Comparison of ENCODE assay signal across 8 cellular contexts in the genomic region with DNA sequence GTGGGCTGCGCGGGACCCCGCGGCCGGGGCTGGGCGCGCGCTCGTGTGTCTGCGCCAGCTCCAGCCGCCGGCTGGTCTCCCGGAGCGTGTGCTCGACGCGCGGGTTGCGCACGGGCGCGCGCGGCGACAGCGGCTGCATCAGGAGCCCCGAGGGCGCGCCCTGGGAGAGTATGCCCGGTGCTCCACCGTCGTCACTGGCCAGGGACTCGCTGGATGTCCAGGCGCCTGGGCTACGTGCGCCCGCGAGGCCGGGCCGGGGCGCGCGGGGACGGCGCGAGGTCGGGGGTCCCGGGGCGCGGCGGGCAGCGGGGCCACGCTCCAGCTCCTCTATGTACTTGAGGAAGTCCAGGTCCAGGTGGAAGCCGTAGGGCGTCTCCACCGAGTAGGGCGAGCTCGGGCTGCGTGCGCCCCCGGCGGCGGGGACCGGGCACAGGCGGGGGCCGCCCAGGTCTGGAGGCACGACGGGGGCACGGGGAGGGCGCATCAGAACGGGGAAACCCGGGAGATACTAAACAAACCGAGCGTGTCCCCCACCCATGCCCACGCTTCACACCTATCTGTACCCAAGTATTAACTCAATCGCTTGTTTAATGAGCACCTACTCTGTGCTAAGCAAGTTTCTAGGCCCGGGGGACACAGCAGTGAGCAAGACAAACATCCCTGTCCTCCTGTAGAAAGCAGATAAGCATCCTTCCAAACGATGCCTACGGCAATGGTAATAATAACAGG. TPM values are rescaled to one million over a fixed set of nuclear protein-coding genes. Genes with fewer than 3 reads are reported as not detected.
DNase-seq lines count a peak whose midpoint lies in the region; ATAC-seq and TF ChIP-seq lines count a peak whose summit lies in the region.

No MANE protein-coding gene starts in this region.

- H3K27me3 Mint-ChIP-seq in glutamatergic neuron (ENCODE audit: unreplicated experiment), result peaks cover 7% of the 10 kb centered on the region

- H3K27me3 ChIP-seq in WERI-Rb-1 (ENCODE audit: insufficient read depth, low read depth, severe bottlenecking) (peaks cover 24% of the 10 kb centered on the region), thoracic aorta (replicated peaks; ENCODE audit: insufficient read depth) (peaks cover 10% of the 10 kb centered on the region)

- H3K27ac Mint-ChIP-seq in glutamatergic neuron (ENCODE audit: unreplicated experiment), result peak overlapping the region; percentile 33

- no peak for ATAC-seq in thoracic aorta (ENCODE audit: insufficient number of reproducible peaks, low FRiP score, low read depth)
- no peak for ATAC-seq in GM21619 (IDR thresholded peaks at IDR 0.05; ENCODE audit: unreplicated experiment)
- ATAC-seq in left ventricle myocardium superior, result no peak

- H3K4me3 ChIP-seq in WERI-Rb-1 (ENCODE audit: low read depth, low read length) (peak overlapping the region; percentile 21), thoracic aorta (peak overlapping the region; percentile 17)

- H3K4me3 Mint-ChIP-seq in glutamatergic neuron (ENCODE audit: unreplicated experiment), result peak overlapping the region; percentile 67

- intact Hi-C loops in left ventricle myocardium superior (cut with micrococcal nuclease), result no loop called here

- H3K36me3 ChIP-seq in WERI-Rb-1 (no peaks in the 10 kb centered on the region), thoracic aorta (no peaks in the 10 kb centered on the region)

- H3K4me1 Mint-ChIP-seq in glutamatergic neuron (ENCODE audit: low read depth, unreplicated experiment), result peaks cover 4% of the 10 kb centered on the region

- peak; percentile 29 for DNase-seq in stimulated activated CD4-positive, alpha-beta T cell treated with anti-CD3 and anti-CD28 coated beads, Interleukin-12 subunit alpha, Interleukin-12 subunit beta, amount 100 ng/mL, for 4 hours
- DNase-seq in stimulated activated CD4-positive, alpha-beta T cell treated with anti-CD3 and anti-CD28 coated beads, Interleukin-1b, Interleukin-23, amount 100 ng/mL, for 48 hours, result no peak
- DNase-seq in WERI-Rb-1 (peak; percentile 46), glutamatergic neuron (peak; percentile 34), thoracic aorta (ENCODE audit: low spot score) (no peak), midbrain (lab: John Stamatoyannopoulos, UW) (no peak), left ventricle myocardium superior (no peak)

- peak; percentile 36 for TF ChIP-seq CTCF in WERI-Rb-1 (IDR thresholded peaks at IDR 0.05; ENCODE audit: low read depth, low read length)
- no peak for TF ChIP-seq CTCF in glutamatergic neuron (IDR thresholded peaks at IDR 0.05; ENCODE audit: partially characterized antibody, unreplicated experiment)
- TF ChIP-seq CTCF in thoracic aorta (IDR thresholded peaks at IDR 0.05), result no peak

- peaks cover 3% of the 10 kb centered on the region for H3K9me3 Mint-ChIP-seq in glutamatergic neuron (ENCODE audit: unreplicated experiment)

- no peaks in the 10 kb centered on the region for H3K36me3 Mint-ChIP-seq in glutamatergic neuron (ENCODE audit: unreplicated experiment)

- peaks cover 4 to 22% of the 10 kb centered on the region in 2 donors for H3K4me1 ChIP-seq in thoracic aorta (ENCODE audit: control insufficient read depth in 1 of 2, low read depth in 2 of 2)

- H3K9me3 ChIP-seq in WERI-Rb-1 (ENCODE audit: severe bottlenecking), result no peaks in the 10 kb centered on the region
- H3K9me3 ChIP-seq in thoracic aorta, result no peaks in the 10 kb centered on the region

- no peak overlapping the region for H3K27ac ChIP-seq in WERI-Rb-1
- H3K27ac ChIP-seq in thoracic aorta, result no peak overlapping the region

RNA-seq across cellular contexts. Expression of gene KANK3, which starts 7.6 kb away (rescaled TPM):
- total RNA-seq in glutamatergic neuron (ENCODE audit: unreplicated experiment) (8.9 TPM), thoracic aorta (10 to 100 TPM; 10.0 to 13.0 TPM), left ventricle myocardium superior (22.8 TPM)

RNA-seq across cellular contexts. Expression of gene RPS28, which starts 14.2 kb away (rescaled TPM):
- total RNA-seq in glutamatergic neuron (ENCODE audit: unreplicated experiment) (1,030 TPM), thoracic aorta (100 to 1,000 TPM; 146 to 179 TPM), left ventricle myocardium superior (1,189 TPM)

RNA-seq across cellular contexts. Expression of gene NDUFA7, which starts 14.3 kb away (rescaled TPM):
- total RNA-seq in glutamatergic neuron (ENCODE audit: unreplicated experiment), result 65.1 TPM
- total RNA-seq in thoracic aorta, result 10 to 100 TPM in 1 of 2 donors, 1 to 10 TPM in 1; 9.2 to 22.2 TPM
- 134 TPM for total RNA-seq in left ventricle myocardium superior

RNA-seq across cellular contexts. Expression of gene CD320, which starts 27.3 kb away (rescaled TPM):
- total RNA-seq in glutamatergic neuron (ENCODE audit: unreplicated experiment) (45.1 TPM), thoracic aorta (10 to 100 TPM; 21.7 to 58.1 TPM), left ventricle myocardium superior (37.9 TPM)

RNA-seq across cellular contexts. Expression of gene ANGPTL4, which starts 28.4 kb away (rescaled TPM):
- total RNA-seq in glutamatergic neuron (ENCODE audit: unreplicated experiment), result 0.51 TPM
- total RNA-seq in thoracic aorta, result 10 to 100 TPM; 29.9 to 99.1 TPM
- total RNA-seq in left ventricle myocardium superior, result 11.7 TPM

Comparison
In these comparisons a context has a peak if more than half of its experiments do, and no peak if none do; other contexts are left out.
1. DNase-seq: peak in stimulated activated CD4-positive, alpha-beta T cell treated with anti-CD3 and anti-CD28 coated beads, Interleukin-12 subunit alpha, Interleukin-12 subunit beta, amount 100 ng/mL, for 4 hours (single experiment), WERI-Rb-1 (single experiment) and glutamatergic neuron (single experiment); none in stimulated activated CD4-positive, alpha-beta T cell treated with anti-CD3 and anti-CD28 coated beads, Interleukin-1b, Interleukin-23, amount 100 ng/mL, for 48 hours (single experiment), thoracic aorta (single experiment), midbrain (single experiment) and left ventricle myocardium superior (single experiment).